In genomic region chr5:35252963-35253362, GRCh38 we compare ENCODE assay signal across 39 cellular contexts. TPM values are rescaled to one million over a fixed set of nuclear protein-coding genes. Genes with fewer than 3 reads are reported as not detected.
"Had no signal": no experiment of that assay in that cellular context is flagged by ENCODE, and none has a peak within 500 bp of the region (broad histone marks: within the 10 kb centered on the region; RNA-seq: fewer than 3 reads in every experiment).

No MANE protein-coding gene starts in this region.

- DNase-seq: activated effector memory CD4-positive, alpha-beta T cell treated with anti-CD3 and anti-CD28 coated beads, Interleukin-2, amount 50 U/mL, for 16 hours; activated effector memory CD4-positive, alpha-beta T cell treated with Interleukin-2 at 50 U/mL for 16 hours; activated gamma-delta T cell; activated gamma-delta T cell treated with Interleukin-2 at 50 U/mL for 16 hours; activated naive CD4-positive, alpha-beta T cell; activated naive CD4-positive, alpha-beta T cell treated with anti-CD3 and anti-CD28 coated beads for 36 hours; activated naive CD4-positive, alpha-beta T cell treated with anti-CD3 and anti-CD28 coated beads, Interleukin-2, amount 10 ng/mL, durations not matched to agents 7 days and 5 days; activated naive CD4-positive, alpha-beta T cell treated with anti-CD3 and anti-CD28 coated beads, Interleukin-2, amount 50 U/mL, for 16 hours; activated naive CD4-positive, alpha-beta T cell treated with Interleukin-2 at 50 U/mL for 16 hours; activated naive CD8-positive, alpha-beta T cell treated with anti-CD3 and anti-CD28 coated beads for 36 hours; activated naive CD8-positive, alpha-beta T cell treated with anti-CD3 and anti-CD28 coated beads, Interleukin-2, amount 10 ng/mL, durations not matched to agents 7 days and 5 days; activated naive CD8-positive, alpha-beta T cell treated with anti-CD3 and anti-CD28 coated beads, Interleukin-2, amount 50 U/mL, for 24 hours; activated T-cell treated with anti-CD3 and anti-CD28 coated beads, Interleukin-2, amount 50 U/mL, for 24 hours; activated T-cell treated with anti-CD3 and anti-CD28 coated beads, Interleukin-2, amount 50 U/mL, for 4 hours; activated T-cell treated with anti-CD3 and anti-CD28 coated beads, Interleukin-2, amount 50 U/mL, for 48 hours; activated T-cell treated with anti-CD3 and anti-CD28 coated beads, Interleukin-2, amount 50 U/mL, for 72 hours; adrenal gland; amniotic stem cell; amygdala; anterior cingulate cortex; aorta; body of pancreas; brain microvascular endothelial cell; caudate nucleus; central memory CD4-positive, alpha-beta T cell; cerebellar nuclear complex had no signal

- FAIRE-seq: astrocyte, bronchial epithelial cell, colon had no signal

- H3K27me3 ChIP-seq: adrenal gland, ascending aorta, body of pancreas, brain microvascular endothelial cell, breast epithelium, cardiac muscle cell had no signal

- H3K27ac Mint-ChIP-seq: activated naive CD4-positive, alpha-beta T cell treated with anti-CD3 and anti-CD28 coated beads for 36 hours; activated naive CD4-positive, alpha-beta T cell treated with anti-CD3 and anti-CD28 coated beads, Interleukin-2, amount 10 ng/mL, durations not matched to agents 7 days and 5 days; activated naive CD4-positive, alpha-beta T cell treated with anti-CD3 and anti-CD28 coated beads, Interleukin-2, amount 50 U/mL, for 24 hours; activated naive CD4-positive, alpha-beta T cell treated with anti-CD3 and anti-CD28 coated beads, Interleukin-2, amount 50 U/mL, for 72 hours; activated naive CD8-positive, alpha-beta T cell; activated naive CD8-positive, alpha-beta T cell treated with anti-CD3 and anti-CD28 coated beads for 36 hours; activated naive CD8-positive, alpha-beta T cell treated with anti-CD3 and anti-CD28 coated beads, Interleukin-2, amount 10 ng/mL, durations not matched to agents 7 days and 5 days; activated naive CD8-positive, alpha-beta T cell treated with anti-CD3 and anti-CD28 coated beads, Interleukin-2, amount 50 U/mL, for 24 hours; activated T-cell treated with anti-CD3 and anti-CD28 coated beads, Interleukin-2, amount 50 U/mL, for 24 hours; activated T-cell treated with anti-CD3 and anti-CD28 coated beads, Interleukin-2, amount 50 U/mL, for 72 hours; activated T-helper 1 cell treated with anti-CD3 and anti-CD28 coated beads, Interleukin-12 subunit alpha, Interleukin-12 subunit beta, Interleukin-2, Interleukin-4 antibody, amounts not matched to agents 30 ng/mL and 10 ng/mL and 1 ng/mL, durations not matched to agents 14 hours and 24 hours and 36 hours; activated T-helper 2 cell treated with anti-CD3 and anti-CD28 coated beads, Interferon-gamma antibody, Interleukin-2, Interleukin-4, amounts not matched to agents 10 μg/mL and 5 μg/mL and 100 μg/mL, durations not matched to agents 14 hours and 24 hours and 36 hours; brain had no signal

- H3K4me1 Mint-ChIP-seq: activated naive CD4-positive, alpha-beta T cell treated with anti-CD3 and anti-CD28 coated beads, Interleukin-2, amount 10 ng/mL, durations not matched to agents 7 days and 5 days; activated naive CD4-positive, alpha-beta T cell treated with anti-CD3 and anti-CD28 coated beads, Interleukin-2, amount 50 U/mL, for 24 hours; central memory CD8-positive, alpha-beta T cell had no signal

- H3K4me3 Mint-ChIP-seq: activated naive CD4-positive, alpha-beta T cell treated with anti-CD3 and anti-CD28 coated beads for 36 hours; activated naive CD4-positive, alpha-beta T cell treated with anti-CD3 and anti-CD28 coated beads, Interleukin-2, amount 10 ng/mL, durations not matched to agents 7 days and 5 days; activated naive CD4-positive, alpha-beta T cell treated with anti-CD3 and anti-CD28 coated beads, Interleukin-2, amount 50 U/mL, for 24 hours; activated naive CD8-positive, alpha-beta T cell; activated naive CD8-positive, alpha-beta T cell treated with anti-CD3 and anti-CD28 coated beads for 36 hours; activated naive CD8-positive, alpha-beta T cell treated with anti-CD3 and anti-CD28 coated beads, Interleukin-2, amount 10 ng/mL, durations not matched to agents 7 days and 5 days; activated naive CD8-positive, alpha-beta T cell treated with anti-CD3 and anti-CD28 coated beads, Interleukin-2, amount 50 U/mL, for 24 hours; activated T-cell treated with anti-CD3 and anti-CD28 coated beads, Interleukin-2, amount 50 U/mL, for 24 hours; activated T-cell treated with anti-CD3 and anti-CD28 coated beads, Interleukin-2, amount 50 U/mL, for 4 hours; activated T-cell treated with anti-CD3 and anti-CD28 coated beads, Interleukin-2, amount 50 U/mL, for 72 hours; activated T-helper 1 cell treated with anti-CD3 and anti-CD28 coated beads, Interleukin-12 subunit alpha, Interleukin-12 subunit beta, Interleukin-2, Interleukin-4 antibody, amounts not matched to agents 30 ng/mL and 10 ng/mL and 1 ng/mL, durations not matched to agents 14 hours and 24 hours and 36 hours; brain; central memory CD8-positive, alpha-beta T cell had no signal

- H3K9me3 ChIP-seq: adrenal gland had no signal

- ATAC-seq: activated naive CD4-positive, alpha-beta T cell treated with anti-CD3 and anti-CD28 coated beads, Interleukin-2, amount 50 U/mL, for 72 hours; activated naive CD8-positive, alpha-beta T cell treated with anti-CD3 and anti-CD28 coated beads, Interleukin-2, amount 50 U/mL, for 24 hours; activated T-cell treated with anti-CD3 and anti-CD28 coated beads, Interleukin-2, amount 50 U/mL, for 4 hours; activated T-cell treated with anti-CD3 and anti-CD28 coated beads, Interleukin-2, amount 50 U/mL, for 72 hours; body of pancreas had no signal

- H3K4me3 ChIP-seq: adrenal gland, ascending aorta, body of pancreas, breast epithelium, cardiac muscle cell had no signal

- H3K4me1 ChIP-seq: ascending aorta, breast epithelium had no signal

- H3K27ac ChIP-seq: adrenal gland, ascending aorta, body of pancreas, brain microvascular endothelial cell, breast epithelium, cardiac muscle cell had no signal

- H3K27me3 Mint-ChIP-seq: activated naive CD4-positive, alpha-beta T cell treated with anti-CD3 and anti-CD28 coated beads, Interleukin-2, amount 10 ng/mL, durations not matched to agents 7 days and 5 days; activated naive CD4-positive, alpha-beta T cell treated with anti-CD3 and anti-CD28 coated beads, Interleukin-2, amount 50 U/mL, for 24 hours; activated naive CD8-positive, alpha-beta T cell treated with anti-CD3 and anti-CD28 coated beads for 36 hours; activated naive CD8-positive, alpha-beta T cell treated with anti-CD3 and anti-CD28 coated beads, Interleukin-2, amount 50 U/mL, for 24 hours; activated T-cell treated with anti-CD3 and anti-CD28 coated beads, Interleukin-2, amount 50 U/mL, for 24 hours; brain; central memory CD8-positive, alpha-beta T cell had no signal

- H3K9me3 Mint-ChIP-seq: activated naive CD4-positive, alpha-beta T cell treated with anti-CD3 and anti-CD28 coated beads, Interleukin-2, amount 50 U/mL, for 24 hours had no signal

- H3K36me3 Mint-ChIP-seq: activated naive CD4-positive, alpha-beta T cell treated with anti-CD3 and anti-CD28 coated beads, Interleukin-2, amount 10 ng/mL, durations not matched to agents 7 days and 5 days; activated naive CD4-positive, alpha-beta T cell treated with anti-CD3 and anti-CD28 coated beads, Interleukin-2, amount 50 U/mL, for 24 hours; activated naive CD8-positive, alpha-beta T cell; activated naive CD8-positive, alpha-beta T cell treated with anti-CD3 and anti-CD28 coated beads for 36 hours; activated naive CD8-positive, alpha-beta T cell treated with anti-CD3 and anti-CD28 coated beads, Interleukin-2, amount 10 ng/mL, durations not matched to agents 7 days and 5 days; brain had no signal

- H3K36me3 ChIP-seq: adrenal gland, ascending aorta, brain microvascular endothelial cell, breast epithelium, cardiac muscle cell had no signal

RNA-seq across cellular contexts. Expression of gene PRLR, which starts 22.7 kb away (rescaled TPM):
- total RNA-seq: activated naive CD4-positive, alpha-beta T cell treated with anti-CD3 and anti-CD28 coated beads for 36 hours; activated naive CD8-positive, alpha-beta T cell treated with anti-CD3 and anti-CD28 coated beads for 36 hours; activated naive CD8-positive, alpha-beta T cell treated with anti-CD3 and anti-CD28 coated beads, Interleukin-2, amount 10 ng/mL, durations not matched to agents 7 days and 5 days; activated T-helper 1 cell treated with anti-CD3 and anti-CD28 coated beads, Interleukin-12 subunit alpha, Interleukin-12 subunit beta, Interleukin-2, Interleukin-4 antibody, amounts not matched to agents 30 ng/mL and 10 ng/mL and 1 ng/mL, durations not matched to agents 14 hours and 24 hours and 36 hours; activated T-helper 2 cell treated with anti-CD3 and anti-CD28 coated beads, Interferon-gamma antibody, Interleukin-2, Interleukin-4, amounts not matched to agents 10 μg/mL and 5 μg/mL and 100 μg/mL, durations not matched to agents 14 hours and 24 hours and 36 hours; bronchial epithelial cell had no signal
- polyA plus RNA-seq: cardiac muscle cell had no signal
